Comparison of ENCODE assay signal across 10 cellular contexts in the genomic region with DNA sequence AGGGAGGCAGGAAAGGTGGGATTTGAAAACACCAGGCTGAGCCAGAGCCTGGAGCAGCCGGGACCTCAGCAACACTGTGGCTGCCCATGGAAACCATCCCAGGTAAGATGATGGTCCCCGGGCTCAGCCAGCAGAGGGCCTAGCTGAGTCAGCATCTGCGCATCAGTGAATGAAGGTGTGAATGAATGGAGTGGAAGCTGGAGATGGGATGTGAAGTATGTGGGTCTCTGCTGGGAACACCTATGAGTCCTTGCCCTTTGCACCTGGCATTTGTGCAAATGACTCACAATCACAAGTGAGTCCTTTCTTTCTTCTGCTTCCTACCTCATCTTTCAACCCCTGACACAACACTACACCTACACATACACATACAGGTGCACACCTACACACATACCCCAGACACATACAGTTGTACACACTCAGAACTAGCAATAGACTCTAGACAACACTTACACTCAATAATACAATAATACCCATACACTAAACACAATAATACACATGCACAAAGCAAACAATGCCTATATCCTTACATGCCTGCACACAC.
DNase-seq lines count a peak whose midpoint lies in the region; ATAC-seq and TF ChIP-seq lines count a peak whose summit lies in the region.
"Had no signal": no experiment of that assay in that cellular context is flagged by ENCODE, and none has a peak within 500 bp of the region (broad histone marks: within the 10 kb centered on the region; RNA-seq: fewer than 3 reads in every experiment).

No MANE protein-coding gene starts in this region.

- CTCF ChIA-PET in MCF 10A (lab: Yijun Ruan, JAX): no interaction called here
- CTCF ChIA-PET in OCI-LY7 (lab: Charles Lee; ENCODE audit: unreplicated experiment): no interaction called here

- H3K27ac ChIP-seq in breast epithelium (no peak overlapping the region), OCI-LY7 (ENCODE audit: low read depth, low read length, poor library complexity, severe bottlenecking) (peak overlapping the region; percentile 54)

- no TSS peak for BruUV-seq in MCF 10A (replicated peaks; lab: Mats Ljungman, UMichigan)
- BruUV-seq in OCI-LY7 (replicated peaks; lab: Mats Ljungman, UMichigan): no TSS peak

- H3K27ac Mint-ChIP-seq in MCF 10A (ENCODE audit: low read depth, unreplicated experiment) (no peak overlapping the region), type B pancreatic cell (no peak overlapping the region)
- no peak overlapping the region for H3K27ac Mint-ChIP-seq in activated CD4-positive, alpha-beta T cell treated with anti-CD3 and anti-CD28 coated beads, Interleukin-2, amount 10 ng/mL, durations not matched to agents 24 days and 14 days

- no peaks in the 10 kb centered on the region for H3K9me3 Mint-ChIP-seq in MCF 10A (ENCODE audit: unreplicated experiment)
- no peaks in the 10 kb centered on the region for H3K9me3 Mint-ChIP-seq in type B pancreatic cell
- no peaks in the 10 kb centered on the region for H3K9me3 Mint-ChIP-seq in activated CD4-positive, alpha-beta T cell treated with anti-CD3 and anti-CD28 coated beads, Interleukin-2, amount 10 ng/mL, durations not matched to agents 24 days and 14 days

- H3K4me3 ChIP-seq in breast epithelium (no peak overlapping the region), OCI-LY7 (ENCODE audit: low read depth, low read length, poor library complexity, severe bottlenecking) (peak overlapping the region; percentile 6), fibroblast of pulmonary artery (replicated peaks; ENCODE audit: low read depth, low read length) (no peak overlapping the region)

- peak overlapping the region; percentile 75 for H2AFZ ChIP-seq in OCI-LY7 (ENCODE audit: low read length)

- H3K4me1 ChIP-seq in breast epithelium: peaks cover 8 to 14% of the 10 kb centered on the region in 2 donors
- H3K4me1 ChIP-seq in OCI-LY7 (ENCODE audit: insufficient read depth, low read length, poor library complexity, severe bottlenecking): peaks cover 66% of the 10 kb centered on the region

- DNase-seq in MCF 10A (ENCODE audit: unreplicated experiment) (peak; percentile 39), breast epithelium (ENCODE audit: low spot score in 2 of 2) (no peak), OCI-LY7 (ENCODE audit: low spot score) (peak; percentile 45), fibroblast of pulmonary artery (ENCODE audit: low read depth) (no peak), type B pancreatic cell (ENCODE audit: extremely low spot score, unreplicated experiment) (no peak), globus pallidus (ENCODE audit: low spot score) (no peak)
- no peak for DNase-seq in activated CD4-positive, alpha-beta T cell treated with anti-CD3 and anti-CD28 coated beads, Interleukin-2, amount 10 ng/mL, durations not matched to agents 24 days and 14 days
- DNase-seq: activated T-cell treated with anti-CD3 and anti-CD28 coated beads, Interleukin-2, amount 50 U/mL, for 72 hours; DMS79 treated with DMSO at 0.1 percent for 48 hours had no signal

- ATAC-seq in GM18870 (IDR thresholded peaks at IDR 0.05; ENCODE audit: unreplicated experiment): no peak
- ATAC-seq: activated T-cell treated with anti-CD3 and anti-CD28 coated beads, Interleukin-2, amount 50 U/mL, for 72 hours had no signal

- no peaks in the 10 kb centered on the region for H3K9me2 ChIP-seq in OCI-LY7 (ENCODE audit: insufficient read depth, low read length)

- H3K4me2 ChIP-seq in OCI-LY7 (ENCODE audit: low read length): peak overlapping the region; percentile 49

- H3K36me3 ChIP-seq in breast epithelium (no peaks in the 10 kb centered on the region), OCI-LY7 (ENCODE audit: insufficient read depth, low read length) (no peaks in the 10 kb centered on the region)

- POLR2A ChIA-PET in MCF 10A (lab: Yijun Ruan, JAX) (interaction anchor here (0.6 kb wide), 1 partner anchor 13 kb away, joined by 3 read pairs; no protein-coding TSS in a partner anchor), OCI-LY7 (lab: Charles Lee) (no interaction called here)

- no peaks in the 10 kb centered on the region for H4K20me1 ChIP-seq in OCI-LY7 (ENCODE audit: insufficient read depth, low read length)

- no peak for TF ChIP-seq POLR2A in breast epithelium (IDR thresholded peaks at IDR 0.05)

- intact Hi-C loops in MCF 10A (cut with micrococcal nuclease): no loop called here
- intact Hi-C loops in breast epithelium (cut with DNase I; ENCODE audit: low total_unique reads): no loop called here
- intact Hi-C loops in OCI-LY7 (cut with micrococcal nuclease; ENCODE audit: unreplicated experiment): loop anchor here (1.0 to 10.0 kb wide), 3 partner anchors 51 to 519 kb away; partner anchors contain the start of gene CD82
- intact Hi-C loops in activated CD4-positive, alpha-beta T cell treated with anti-CD3 and anti-CD28 coated beads, Interleukin-2, amount 10 ng/mL, durations not matched to agents 24 days and 14 days (cut with micrococcal nuclease): no loop called here

- H3K4me1 Mint-ChIP-seq in MCF 10A (ENCODE audit: insufficient read depth, unreplicated experiment): peaks cover 18% of the 10 kb centered on the region
- H3K4me1 Mint-ChIP-seq in type B pancreatic cell (ENCODE audit: unreplicated experiment): peaks cover 19% of the 10 kb centered on the region
- H3K4me1 Mint-ChIP-seq in activated CD4-positive, alpha-beta T cell treated with anti-CD3 and anti-CD28 coated beads, Interleukin-2, amount 10 ng/mL, durations not matched to agents 24 days and 14 days: peaks cover 23% of the 10 kb centered on the region

- H3K36me3 Mint-ChIP-seq in MCF 10A (ENCODE audit: insufficient read depth, unreplicated experiment): no peaks in the 10 kb centered on the region
- H3K36me3 Mint-ChIP-seq in type B pancreatic cell: no peaks in the 10 kb centered on the region
- H3K36me3 Mint-ChIP-seq in activated CD4-positive, alpha-beta T cell treated with anti-CD3 and anti-CD28 coated beads, Interleukin-2, amount 10 ng/mL, durations not matched to agents 24 days and 14 days (ENCODE audit: low read depth): no peaks in the 10 kb centered on the region

- no peak overlapping the region for H3K4me3 Mint-ChIP-seq in MCF 10A (ENCODE audit: unreplicated experiment)
- H3K4me3 Mint-ChIP-seq in type B pancreatic cell: no peak overlapping the region
- no peak overlapping the region for H3K4me3 Mint-ChIP-seq in activated CD4-positive, alpha-beta T cell treated with anti-CD3 and anti-CD28 coated beads, Interleukin-2, amount 10 ng/mL, durations not matched to agents 24 days and 14 days

- H3K27me3 Mint-ChIP-seq in MCF 10A (ENCODE audit: insufficient read depth, unreplicated experiment) (no peaks in the 10 kb centered on the region), type B pancreatic cell (peaks cover 15% of the 10 kb centered on the region)
- peaks cover 2% of the 10 kb centered on the region for H3K27me3 Mint-ChIP-seq in activated CD4-positive, alpha-beta T cell treated with anti-CD3 and anti-CD28 coated beads, Interleukin-2, amount 10 ng/mL, durations not matched to agents 24 days and 14 days

- H3K27me3 ChIP-seq in breast epithelium: no peaks in the 10 kb centered on the region

- TF ChIP-seq CTCF in MCF 10A (IDR thresholded peaks at IDR 0.05; ENCODE audit: unreplicated experiment) (peak; percentile 24), breast epithelium (IDR thresholded peaks at IDR 0.05) (no peak), OCI-LY7 (conservative IDR thresholded peaks at IDR 0.05; ENCODE audit: low read length) (peak; percentile 84), fibroblast of pulmonary artery (IDR thresholded peaks at IDR 0.05; ENCODE audit: low read length, missing control alignments) (peak; percentile 56), type B pancreatic cell (conservative IDR thresholded peaks at IDR 0.05) (peak; percentile 45)

- H3K9me3 ChIP-seq in breast epithelium (no peaks in the 10 kb centered on the region), OCI-LY7 (ENCODE audit: low read length) (peaks cover 3% of the 10 kb centered on the region; the same call in 1 of the 2 replicates)

- no peaks in the 10 kb centered on the region for H3K79me2 ChIP-seq in OCI-LY7 (ENCODE audit: insufficient read depth, low read depth, low read length)

Comparison
In these comparisons a context has a peak if more than half of its experiments do, and no peak if none do; other contexts are left out.
1. DNase-seq: peak in MCF 10A (single experiment) and OCI-LY7 (single experiment); none in breast epithelium (0 of 2), fibroblast of pulmonary artery (single experiment), type B pancreatic cell (single experiment), globus pallidus (single experiment) and activated CD4-positive, alpha-beta T cell treated with anti-CD3 and anti-CD28 coated beads, Interleukin-2, amount 10 ng/mL, durations not matched to agents 24 days and 14 days (single experiment).
2. CTCF ChIP-seq: peak in MCF 10A (single experiment), OCI-LY7 (single experiment), fibroblast of pulmonary artery (single experiment) and type B pancreatic cell (single experiment); none in breast epithelium (0 of 3).